In genomic region chr14:91371011-91371989, GRCh38 we compare ENCODE assay signal across 12 cellular contexts. TPM values are rescaled to one million over a fixed set of nuclear protein-coding genes. Genes with fewer than 3 reads are reported as not detected.
DNase-seq lines count a peak whose midpoint lies in the region; ATAC-seq, FAIRE-seq and TF ChIP-seq lines count a peak whose summit lies in the region.
"Had no signal": no experiment of that assay in that cellular context is flagged by ENCODE, and none has a peak within 500 bp of the region (broad histone marks: within the 10 kb centered on the region; RNA-seq: fewer than 3 reads in every experiment).

No MANE protein-coding gene starts in this region.

- peak overlapping the region; percentile 78 for H3K4me3 ChIP-seq in CD4-positive, CD25-positive, alpha-beta regulatory T cell (ENCODE audit: low read depth, low read length)
- no peak overlapping the region for H3K4me3 ChIP-seq in WERI-Rb-1 (ENCODE audit: low read depth, low read length)
- H3K4me3 ChIP-seq in PC-9 = no peak overlapping the region
- H3K4me3 ChIP-seq: coronary artery had no signal

- H3K4me1 ChIP-seq in CD4-positive, CD25-positive, alpha-beta regulatory T cell (ENCODE audit: control insufficient read depth, insufficient read depth, low read length, poor library complexity, severe bottlenecking) = peaks cover 99% of the 10 kb centered on the region
- H3K4me1 ChIP-seq in PC-9 (replicated peaks; ENCODE audit: insufficient read depth) = peaks cover 49% of the 10 kb centered on the region

- H3K4me1 Mint-ChIP-seq in CD4-positive, CD25-positive, alpha-beta regulatory T cell = peaks cover 21 to 99% (median 75%) of the 10 kb centered on the region in 4 donors

- FAIRE-seq in GM12891 (lab: Jason Lieb, UNC) = peak; percentile 69

- no peaks in the 10 kb centered on the region for H3K9me3 Mint-ChIP-seq in CD4-positive, CD25-positive, alpha-beta regulatory T cell

- H3K79me2 ChIP-seq in PC-9 (ENCODE audit: low read depth) = peaks cover 3% of the 10 kb centered on the region; the same call in 1 of the 2 replicates

- H3K36me3 ChIP-seq in CD4-positive, CD25-positive, alpha-beta regulatory T cell (ENCODE audit: control insufficient read depth, insufficient read depth, low read length) = peaks cover 10% of the 10 kb centered on the region
- H3K36me3 ChIP-seq in WERI-Rb-1 (peaks cover 24% of the 10 kb centered on the region), PC-9 (ENCODE audit: low read depth) (no peaks in the 10 kb centered on the region)

- no peak overlapping the region for H2AFZ ChIP-seq in PC-9

- BruUV-seq in PC-9 (replicated peaks; lab: Mats Ljungman, UMichigan) = no TSS peak

- ATAC-seq in CD4-positive, CD25-positive, alpha-beta regulatory T cell (ENCODE audit: low read depth in 2 of 2) = no peak
- ATAC-seq in left colon = peak; percentile 54
- ATAC-seq in HG02884 (IDR thresholded peaks at IDR 0.05; ENCODE audit: unreplicated experiment) = no peak

- peak overlapping the region; percentile 85 to 90 (median 87) for H3K4me3 Mint-ChIP-seq in CD4-positive, CD25-positive, alpha-beta regulatory T cell

- no peaks in the 10 kb centered on the region for H3K27me3 Mint-ChIP-seq in CD4-positive, CD25-positive, alpha-beta regulatory T cell

- intact Hi-C loops in left colon (cut with DNase I, micrococcal nuclease) = no loop called here
- intact Hi-C loops in PC-9 (cut with micrococcal nuclease; ENCODE audit: unreplicated experiment) = no loop called here

- POLR2A ChIA-PET in PC-9 (lab: Charles Lee; ENCODE audit: unreplicated experiment) = no interaction called here

- no peaks in the 10 kb centered on the region for H3K9me2 ChIP-seq in PC-9 (ENCODE audit: insufficient read depth)

- 0 out of 2 replicates have a peak, but pooled peaks have one; percentile 17 for TF ChIP-seq POLR2A in GM12891 (IDR thresholded peaks at IDR 0.05; ENCODE audit: low read depth, low read length)

- no peaks in the 10 kb centered on the region for H4K20me1 ChIP-seq in PC-9 (ENCODE audit: insufficient read depth)

- TF ChIP-seq CTCF in WERI-Rb-1 (IDR thresholded peaks at IDR 0.05; ENCODE audit: low read depth, low read length) = no peak
- no peak for TF ChIP-seq CTCF in PC-9 (conservative IDR thresholded peaks at IDR 0.05)

- DNase-seq in CD4-positive, CD25-positive, alpha-beta regulatory T cell = peak in 1 of 3 donors; percentile 60
- DNase-seq in GM12891 (ENCODE audit: insufficient read length, low spot score) (no peak), WERI-Rb-1 (no peak), left colon (no peak), NCI-H526 (lab: John Stamatoyannopoulos, UW) (no peak), retina (no peak), PC-9 (no peak)
- DNase-seq: NCI-H1694; SIG-M5; stimulated activated naive CD4-positive, alpha-beta T cell had no signal

- peaks cover 27% of the 10 kb centered on the region for H3F3A ChIP-seq in PC-9 (ENCODE audit: insufficient read depth, low read depth)

- CTCF ChIA-PET in PC-9 (lab: Charles Lee) = interaction anchor here (0.5 kb wide), 1 partner anchor 41 kb away, joined by 4 read pairs; no protein-coding TSS in a partner anchor

- peak overlapping the region; percentile 92 to 98 (median 93) for H3K27ac Mint-ChIP-seq in CD4-positive, CD25-positive, alpha-beta regulatory T cell

- no peaks in the 10 kb centered on the region for H3K27me3 ChIP-seq in CD4-positive, CD25-positive, alpha-beta regulatory T cell (ENCODE audit: control insufficient read depth, insufficient read depth, low read length)
- H3K27me3 ChIP-seq in WERI-Rb-1 (ENCODE audit: insufficient read depth, low read depth, severe bottlenecking) (no peaks in the 10 kb centered on the region), PC-9 (ENCODE audit: insufficient read depth, low read depth) (no peaks in the 10 kb centered on the region)

- H3K4me2 ChIP-seq in PC-9 = no peak overlapping the region

- peaks cover 5% of the 10 kb centered on the region for H3K36me3 Mint-ChIP-seq in CD4-positive, CD25-positive, alpha-beta regulatory T cell

- no peaks in the 10 kb centered on the region for H3K9me3 ChIP-seq in CD4-positive, CD25-positive, alpha-beta regulatory T cell (ENCODE audit: control insufficient read depth in 2 of 2, low read length in 2 of 2)
- H3K9me3 ChIP-seq in WERI-Rb-1 (ENCODE audit: severe bottlenecking) (no peaks in the 10 kb centered on the region), PC-9 (ENCODE audit: insufficient read depth, low read depth) (no peaks in the 10 kb centered on the region)

- peak overlapping the region; percentile 92 for H3K27ac ChIP-seq in CD4-positive, CD25-positive, alpha-beta regulatory T cell (ENCODE audit: insufficient read depth, low read length, poor library complexity, severe bottlenecking)
- H3K27ac ChIP-seq in WERI-Rb-1 (peak overlapping the region; percentile 87), PC-9 (no peak overlapping the region)
- H3K27ac ChIP-seq: coronary artery had no signal

TF ChIP-seq in GM12891, 5 proteins besides CTCF, POLR2A, EP300 and RAD21:
- TF ChIP-seq SPI1 (IDR thresholded peaks at IDR 0.05; ENCODE audit: low read depth, low read length) (no peak), PAX5 (IDR thresholded peaks at IDR 0.05; ENCODE audit: insufficient read depth, low read length, severe bottlenecking) (no peak), POU2F2 (IDR thresholded peaks at IDR 0.05; ENCODE audit: low read depth, low read length) (no peak), TAF1 (IDR thresholded peaks at IDR 0.05; ENCODE audit: low read depth, low read length) (no peak), POLR2AphosphoS5 (IDR thresholded peaks at IDR 0.05; ENCODE audit: low read depth, low read length) (no peak)

RNA-seq across cellular contexts. Expression of gene CCDC88C, which starts 46.3 kb away (rescaled TPM):
- 466 TPM for total RNA-seq in CD4-positive, CD25-positive, alpha-beta regulatory T cell
- polyA plus RNA-seq in CD4-positive, CD25-positive, alpha-beta regulatory T cell = 10 to 100 TPM; 25.9 to 35.6 (median 31.0) TPM
- polyA plus RNA-seq in GM12891 (2012; ENCODE audit: low read depth, missing spikeins) = 32.5 TPM
- 10 to 100 TPM; 52.4 to 65.8 TPM for total RNA-seq in left colon
- total RNA-seq in PC-9 (2021) = 7.4 and 10.4 TPM in 2 replicates
